Comparison of ENCODE assay signal across 28 cellular contexts in the genomic region with DNA sequence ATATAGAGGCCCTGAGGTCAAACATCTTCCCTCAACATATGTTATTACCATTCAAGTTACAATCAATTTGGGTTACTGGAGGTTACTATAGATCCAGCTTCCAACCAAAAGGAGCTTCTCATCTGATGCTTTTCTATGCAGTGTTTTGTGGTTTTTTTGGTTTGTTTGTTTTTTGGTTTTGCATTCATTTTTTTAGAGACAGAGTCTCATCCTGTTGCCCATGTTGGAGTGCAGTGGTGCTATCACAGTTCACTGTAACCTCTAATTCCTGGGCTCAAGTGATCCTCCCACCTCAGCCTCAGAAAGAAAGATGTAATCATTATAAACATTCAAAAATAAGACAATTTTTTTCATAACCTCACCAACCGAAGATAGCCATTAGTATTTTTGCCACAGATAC.
"Had no signal": no experiment of that assay in that cellular context is flagged by ENCODE, and none has a peak within 500 bp of the region (broad histone marks: within the 10 kb centered on the region; RNA-seq: fewer than 3 reads in every experiment).

No MANE protein-coding gene starts in this region.

- ATAC-seq: naive thymus-derived CD8-positive, alpha-beta T cell; natural killer cell treated with Interleukin-12 subunit alpha and Interleukin-12 subunit beta and Interleukin-15 and Interleukin-18, amount 100 ng/mL, for 72 hours; pancreas; right lobe of liver; stimulated activated effector memory CD8-positive, alpha-beta T cell treated with anti-CD3 and anti-CD28 coated beads, Interleukin-12 subunit alpha, Interleukin-12 subunit beta, amount 100 ng/mL, for 72 hours; stimulated activated naive CD8-positive, alpha-beta T cell treated with anti-CD3 and anti-CD28 coated beads, Interleukin-15, amount 100 ng/mL, for 72 hours; stimulated activated naive CD8-positive, alpha-beta T cell treated with anti-CD3 and anti-CD28 coated beads, Interleukin-15, Interleukin-2, amounts not matched to agents 100 U/mL and 50 U/mL, for 24 hours; upper lobe of right lung had no signal

- H3K27ac Mint-ChIP-seq: naive thymus-derived CD8-positive, alpha-beta T cell; nephron progenitor cell; stimulated activated effector memory CD8-positive, alpha-beta T cell treated with anti-CD3 and anti-CD28 coated beads, Interleukin-12 subunit alpha, Interleukin-12 subunit beta, amount 100 ng/mL, for 72 hours; stimulated activated naive CD8-positive, alpha-beta T cell treated with anti-CD3 and anti-CD28 coated beads, Interleukin-15, amount 100 ng/mL, for 72 hours; type B pancreatic cell had no signal

- H3K27me3 Mint-ChIP-seq: natural killer cell treated with Interleukin-12 subunit alpha and Interleukin-12 subunit beta and Interleukin-15 and Interleukin-18, amount 100 ng/mL, for 72 hours; stimulated activated naive CD8-positive, alpha-beta T cell treated with anti-CD3 and anti-CD28 coated beads, Interleukin-15, amount 100 ng/mL, for 72 hours; type B pancreatic cell had no signal

- H3K27me3 ChIP-seq: neutrophil, pancreas, right atrium auricular region, right lobe of liver, sigmoid colon, suprapubic skin, testis, transverse colon, upper lobe of right lung, uterus had no signal

- H3K36me3 Mint-ChIP-seq: naive thymus-derived CD8-positive, alpha-beta T cell; natural killer cell treated with Interleukin-12 subunit alpha and Interleukin-12 subunit beta and Interleukin-15 and Interleukin-18, amount 100 ng/mL, for 72 hours; stimulated activated effector memory CD8-positive, alpha-beta T cell treated with anti-CD3 and anti-CD28 coated beads, Interleukin-12 subunit alpha, Interleukin-12 subunit beta, amount 100 ng/mL, for 72 hours; type B pancreatic cell had no signal

- FAIRE-seq: pancreas, small intestine had no signal

- H3K4me1 Mint-ChIP-seq: nephron progenitor cell, neural crest cell had no signal

- DNase-seq: naive thymus-derived CD8-positive, alpha-beta T cell; nephron progenitor cell; nucleus accumbens; pancreas; retina; right lobe of liver; sigmoid colon; small intestine; stimulated activated CD4-positive, alpha-beta T cell treated with anti-CD3 and anti-CD28 coated beads, Interleukin-15, amount 100 ng/mL, for 24 hours; stimulated activated CD4-positive, alpha-beta T cell treated with anti-CD3 and anti-CD28 coated beads, Interleukin-2, amount 100 ng/mL, for 24 hours; stimulated activated CD4-positive, alpha-beta T cell treated with anti-CD3 and anti-CD28 coated beads, Interleukin-2, amount 100 ng/mL, for 48 hours; stimulated activated CD4-positive, alpha-beta T cell treated with anti-CD3 and anti-CD28 coated beads, Interleukin-4, amount 100 ng/mL, for 24 hours; stimulated activated naive CD8-positive, alpha-beta T cell treated with anti-CD3 and anti-CD28 coated beads, Interleukin-15, amount 100 ng/mL, for 72 hours; stimulated activated naive CD8-positive, alpha-beta T cell treated with anti-CD3 and anti-CD28 coated beads, Interleukin-15, Interleukin-2, amounts not matched to agents 100 U/mL and 50 U/mL, for 24 hours; substantia nigra; testis; tibial artery; transverse colon; upper lobe of right lung; uterus had no signal

- H3K4me1 ChIP-seq: pancreas, prostate gland, right atrium auricular region, right lobe of liver, sigmoid colon, suprapubic skin, testis, tibial artery, transverse colon, upper lobe of right lung, uterus had no signal

- H3K9me3 ChIP-seq: neutrophil, pancreas, prostate gland, right atrium auricular region, right lobe of liver, sigmoid colon, suprapubic skin, testis, tibial artery, transverse colon, upper lobe of right lung, uterus had no signal

- H3K36me3 ChIP-seq: neutrophil, pancreas, prostate gland, right atrium auricular region, right lobe of liver, sigmoid colon, suprapubic skin, tibial artery, transverse colon, upper lobe of right lung, uterus had no signal

- H3K27ac ChIP-seq: neutrophil, pancreas, prostate gland, right atrium auricular region, right lobe of liver, sigmoid colon, suprapubic skin, testis, tibial artery, transverse colon, upper lobe of right lung, uterus had no signal

- H3K4me3 Mint-ChIP-seq: naive thymus-derived CD8-positive, alpha-beta T cell; natural killer cell treated with Interleukin-12 subunit alpha and Interleukin-12 subunit beta and Interleukin-15 and Interleukin-18, amount 100 ng/mL, for 72 hours; nephron progenitor cell; neural crest cell; stimulated activated effector memory CD8-positive, alpha-beta T cell treated with anti-CD3 and anti-CD28 coated beads, Interleukin-12 subunit alpha, Interleukin-12 subunit beta, amount 100 ng/mL, for 72 hours; stimulated activated naive CD8-positive, alpha-beta T cell treated with anti-CD3 and anti-CD28 coated beads, Interleukin-15, amount 100 ng/mL, for 72 hours; type B pancreatic cell had no signal

- H3K4me3 ChIP-seq: pancreas, prostate gland, right atrium auricular region, right lobe of liver, sigmoid colon, suprapubic skin, testis, tibial artery, transverse colon, upper lobe of right lung, uterus had no signal

- H3K9me3 Mint-ChIP-seq: naive thymus-derived CD8-positive, alpha-beta T cell; natural killer cell treated with Interleukin-12 subunit alpha and Interleukin-12 subunit beta and Interleukin-15 and Interleukin-18, amount 100 ng/mL, for 72 hours; nephron progenitor cell; neural crest cell; stimulated activated effector memory CD8-positive, alpha-beta T cell treated with anti-CD3 and anti-CD28 coated beads, Interleukin-12 subunit alpha, Interleukin-12 subunit beta, amount 100 ng/mL, for 72 hours; stimulated activated naive CD8-positive, alpha-beta T cell treated with anti-CD3 and anti-CD28 coated beads, Interleukin-15, amount 100 ng/mL, for 72 hours; type B pancreatic cell had no signal
